ENCODE assay signal across 27 cellular contexts in the genomic region with DNA sequence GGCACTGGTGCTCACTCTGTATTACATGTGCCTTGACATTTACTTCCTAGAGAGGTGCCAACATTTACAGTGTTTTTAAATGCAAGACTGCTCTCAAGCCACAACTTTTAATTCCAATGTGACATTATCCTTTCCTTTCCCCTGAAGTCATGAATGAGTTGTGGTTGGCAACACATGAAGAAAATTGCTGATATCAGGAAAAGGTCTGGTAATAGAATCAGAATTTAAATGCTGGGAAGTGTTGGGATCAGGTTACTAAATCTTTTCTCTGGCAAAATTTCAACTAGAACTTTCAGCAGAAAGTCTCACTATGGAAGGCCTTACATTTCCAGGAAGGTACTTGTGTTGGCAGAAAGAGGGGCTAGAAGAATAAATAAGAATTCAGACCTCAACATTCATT. TPM values are rescaled to one million over a fixed set of nuclear protein-coding genes. Genes with fewer than 3 reads are reported as not detected.
A peak's percentile ranks its signal among the peaks of the same experiment; 100 is the strongest.
DNase-seq lines count a peak whose midpoint lies in the region; FAIRE-seq and TF ChIP-seq lines count a peak whose summit lies in the region.
"Had no signal": no experiment of that assay in that cellular context is flagged by ENCODE, and none has a peak within 500 bp of the region (broad histone marks: within the 10 kb centered on the region; RNA-seq: fewer than 3 reads in every experiment).

No MANE protein-coding gene starts in this region.

- H3K9me3 Mint-ChIP-seq in H9 (no peaks in the 10 kb centered on the region), astrocyte (ENCODE audit: unreplicated experiment) (no peaks in the 10 kb centered on the region), HFFc6 (no peaks in the 10 kb centered on the region)
- H3K9me3 Mint-ChIP-seq: activated CD4-positive, alpha-beta memory T cell treated with anti-CD3 and anti-CD28 coated beads, Interleukin-2, amount 10 ng/mL, durations not matched to agents 7 days and 5 days; CD14-positive monocyte; stimulated activated memory B cell treated with anti-CD40 and anti-IgM and Interleukin-4, amounts not matched to agents 10 μg/mL and 1 μg/mL and 100 μg/mL, for 72 hours had no signal

- H3K4me1 Mint-ChIP-seq in H9 (peaks cover 4 to 8% of the 10 kb centered on the region in 2 experiments), astrocyte (ENCODE audit: low read depth, unreplicated experiment) (peaks cover 8% of the 10 kb centered on the region), HFFc6 (ENCODE audit: low read depth) (no peaks in the 10 kb centered on the region)
- H3K4me1 Mint-ChIP-seq: activated CD4-positive, alpha-beta memory T cell treated with anti-CD3 and anti-CD28 coated beads, Interleukin-2, amount 10 ng/mL, durations not matched to agents 7 days and 5 days; stimulated activated memory B cell treated with anti-CD40 and anti-IgM and Interleukin-4, amounts not matched to agents 10 μg/mL and 1 μg/mL and 100 μg/mL, for 72 hours had no signal

- no peak overlapping the region for H2BK12ac ChIP-seq in H9 (ENCODE audit: insufficient read length, low read depth, low read length)

- H2AFZ ChIP-seq in ACC112 (ENCODE audit: low read length, unreplicated experiment) (no peak overlapping the region), H9 (ENCODE audit: low read length) (no peak overlapping the region), astrocyte (ENCODE audit: low read depth, low read length) (no peak overlapping the region)

- H3K23ac ChIP-seq in H9 (ENCODE audit: insufficient read length, low read depth, low read length), result no peak overlapping the region

- H2BK5ac ChIP-seq in H9 (ENCODE audit: insufficient read length, low read length), result no peak overlapping the region

- H3K27ac Mint-ChIP-seq in H9, result peak overlapping the region in 2 of 3 experiments; percentile 51 to 91; a peak in 3 of 7 replicates
- H3K27ac Mint-ChIP-seq in astrocyte (ENCODE audit: unreplicated experiment), result no peak overlapping the region
- H3K27ac Mint-ChIP-seq in HFFc6, result no peak overlapping the region
- H3K27ac Mint-ChIP-seq: activated CD4-positive, alpha-beta memory T cell treated with anti-CD3 and anti-CD28 coated beads, Interleukin-2, amount 10 ng/mL, durations not matched to agents 7 days and 5 days; CD14-positive monocyte; stimulated activated memory B cell treated with anti-CD40 and anti-IgM and Interleukin-4, amounts not matched to agents 10 μg/mL and 1 μg/mL and 100 μg/mL, for 72 hours had no signal

- H3K27me3 ChIP-seq in ACC112 (ENCODE audit: insufficient read depth, low read length) (no peaks in the 10 kb centered on the region), H9 (ENCODE audit: insufficient read depth, low read length) (no peaks in the 10 kb centered on the region), astrocyte (ENCODE audit: insufficient read depth, low read length) (no peaks in the 10 kb centered on the region)
- H3K27me3 ChIP-seq: cardiac muscle cell, gastrocnemius medialis, testis, vagina had no signal

- H3K9me3 ChIP-seq in H9 (ENCODE audit: control insufficient read depth, low read depth, low read length) (no peaks in the 10 kb centered on the region), astrocyte (ENCODE audit: insufficient read depth, low read depth, low read length) (no peaks in the 10 kb centered on the region)
- H3K9me3 ChIP-seq: gastrocnemius medialis, lower lobe of right lung, mucosa of descending colon, prostate gland, testis, vagina had no signal

- no peaks in the 10 kb centered on the region for H3K23me2 ChIP-seq in H9 (ENCODE audit: insufficient read length, low read depth, low read length, poor library complexity, severe bottlenecking)

- no peak overlapping the region for H2BK120ac ChIP-seq in H9 (ENCODE audit: low read depth, low read length, poor library complexity, severe bottlenecking)

- no peak overlapping the region for H4K8ac ChIP-seq in H9 (replicated peaks; ENCODE audit: insufficient read length, low read depth, low read length)

- H3K14ac ChIP-seq in H9 (ENCODE audit: insufficient read depth, low read length), result no peak overlapping the region

- H3K27ac ChIP-seq in ACC112 (ENCODE audit: low read depth, low read length) (0 out of 2 replicates have a peak overlapping the region, but pooled peaks have one; percentile 22), H9 (ENCODE audit: insufficient read length, low read depth, low read length) (no peak overlapping the region), astrocyte (ENCODE audit: low read depth, low read length) (no peak overlapping the region)
- H3K27ac ChIP-seq: cardiac muscle cell, gastrocnemius medialis, lower lobe of right lung, prostate gland, skin epidermis, testis, vagina had no signal

- H3T11ph ChIP-seq in H9 (ENCODE audit: low read length), result no peak overlapping the region

- no peak overlapping the region for H3K18ac ChIP-seq in H9 (ENCODE audit: insufficient read length, low read depth, low read length)

- no peak overlapping the region for H4K5ac ChIP-seq in H9 (ENCODE audit: insufficient read length, low read depth, low read length)

- H3K36me3 ChIP-seq in ACC112 (ENCODE audit: insufficient read depth, low read length) (no peaks in the 10 kb centered on the region), astrocyte (ENCODE audit: insufficient read depth, low read length) (no peaks in the 10 kb centered on the region)
- H3K36me3 ChIP-seq: cardiac muscle cell, gastrocnemius medialis, lower lobe of right lung, prostate gland, vagina had no signal

- TF ChIP-seq CTCF in H9 (conservative IDR thresholded peaks at IDR 0.05) (no peak), astrocyte (IDR thresholded peaks at IDR 0.05; ENCODE audit: insufficient read depth, low read depth, low read length) (no peak), fibroblast of pulmonary artery (IDR thresholded peaks at IDR 0.05; ENCODE audit: low read length, missing control alignments) (no peak), HFFc6 (IDR thresholded peaks at IDR 0.05) (no peak)

- H3K9ac ChIP-seq in H9 (ENCODE audit: extremely low read depth, insufficient read length, low read length), result no peak overlapping the region
- no peak overlapping the region for H3K9ac ChIP-seq in astrocyte (ENCODE audit: low read length)

- H3K4me3 Mint-ChIP-seq in H9, result no peak overlapping the region
- no peak overlapping the region for H3K4me3 Mint-ChIP-seq in astrocyte (ENCODE audit: unreplicated experiment)
- H3K4me3 Mint-ChIP-seq in HFFc6, result no peak overlapping the region
- H3K4me3 Mint-ChIP-seq: activated CD4-positive, alpha-beta memory T cell treated with anti-CD3 and anti-CD28 coated beads, Interleukin-2, amount 10 ng/mL, durations not matched to agents 7 days and 5 days; CD14-positive monocyte; stimulated activated memory B cell treated with anti-CD40 and anti-IgM and Interleukin-4, amounts not matched to agents 10 μg/mL and 1 μg/mL and 100 μg/mL, for 72 hours had no signal

- H3K4me2 ChIP-seq in H9 (ENCODE audit: insufficient read depth, insufficient read length, low read length), result no peak overlapping the region
- no peak overlapping the region for H3K4me2 ChIP-seq in astrocyte (ENCODE audit: low read length)

- H2BK15ac ChIP-seq in H9 (ENCODE audit: low read depth, low read length), result no peak overlapping the region

- FAIRE-seq in astrocyte (lab: Jason Lieb, UNC), result no peak
- FAIRE-seq: D721Med, HTR-8/SVneo, keratinocyte had no signal

- no peaks in the 10 kb centered on the region for H3K27me3 Mint-ChIP-seq in H9 (ENCODE audit: low read depth)
- H3K27me3 Mint-ChIP-seq in astrocyte (ENCODE audit: low read depth, unreplicated experiment), result no peaks in the 10 kb centered on the region
- no peaks in the 10 kb centered on the region for H3K27me3 Mint-ChIP-seq in HFFc6 (ENCODE audit: insufficient read depth)
- H3K27me3 Mint-ChIP-seq: stimulated activated memory B cell treated with anti-CD40 and anti-IgM and Interleukin-4, amounts not matched to agents 10 μg/mL and 1 μg/mL and 100 μg/mL, for 72 hours had no signal

- peaks cover 5% of the 10 kb centered on the region for H3K4me1 ChIP-seq in ACC112 (ENCODE audit: control insufficient read depth, insufficient read depth, low read length, unreplicated experiment)
- no peaks in the 10 kb centered on the region for H3K4me1 ChIP-seq in H9 (ENCODE audit: insufficient read depth, low read length)
- no peaks in the 10 kb centered on the region for H3K4me1 ChIP-seq in astrocyte (ENCODE audit: insufficient read depth, low read length)
- H3K4me1 ChIP-seq: gastrocnemius medialis, lower lobe of right lung, prostate gland, vagina had no signal

- H3K36me3 Mint-ChIP-seq in H9 (ENCODE audit: insufficient read depth in 1 of 3, low read depth in 3 of 3) (no peaks in the 10 kb centered on the region), astrocyte (ENCODE audit: low read depth, unreplicated experiment) (no peaks in the 10 kb centered on the region), HFFc6 (ENCODE audit: low read depth) (no peaks in the 10 kb centered on the region)
- H3K36me3 Mint-ChIP-seq: CD14-positive monocyte; stimulated activated memory B cell treated with anti-CD40 and anti-IgM and Interleukin-4, amounts not matched to agents 10 μg/mL and 1 μg/mL and 100 μg/mL, for 72 hours had no signal

- H2AK5ac ChIP-seq in H9 (ENCODE audit: insufficient read length, low read length), result no peak overlapping the region

- DNase-seq in H9 (no peak), astrocyte (ENCODE audit: low read depth) (peak; percentile 79), fibroblast of pulmonary artery (ENCODE audit: low read depth) (peak; percentile 41), NCI-H1694 (lab: John Stamatoyannopoulos, UW) (no peak), NK-92 (lab: John Stamatoyannopoulos, UW; ENCODE audit: unreplicated experiment) (no peak), HFFc6 (no peak), DMS114 treated with DMSO at 0.1 percent for 48 hours (lab: John Stamatoyannopoulos, UW; ENCODE audit: unreplicated experiment) (no peak)
- DNase-seq: activated CD4-positive, alpha-beta memory T cell treated with anti-CD3 and anti-CD28 coated beads, Interleukin-2, amount 10 ng/mL, durations not matched to agents 7 days and 5 days; activated effector memory CD4-positive, alpha-beta T cell treated with anti-CD3 and anti-CD28 coated beads, Interleukin-2, amount 50 U/mL, for 16 hours; gastrocnemius medialis; GF-D8; lower lobe of right lung; mucosa of descending colon; NCI-H1436; NCI-H510A treated with DMSO at 0.1 percent for 48 hours; stimulated activated CD4-positive, alpha-beta T cell treated with anti-CD3 and anti-CD28 coated beads, Interleukin-2, amount 100 ng/mL, for 24 hours; testis had no signal

- no peak overlapping the region for H4K91ac ChIP-seq in H9 (ENCODE audit: insufficient read length, low read depth, low read length)

- H3K56ac ChIP-seq in H9 (ENCODE audit: insufficient read length, low read depth, low read length), result no peak overlapping the region

- H4K20me1 ChIP-seq in H9 (ENCODE audit: control insufficient read depth, insufficient read depth, insufficient read length), result no peaks in the 10 kb centered on the region
- H4K20me1 ChIP-seq in astrocyte (ENCODE audit: insufficient read depth, low read length), result no peaks in the 10 kb centered on the region

- H3K79me2 ChIP-seq in ACC112 (ENCODE audit: control insufficient read depth, insufficient read depth, low read length, unreplicated experiment) (no peaks in the 10 kb centered on the region), H9 (ENCODE audit: insufficient read depth, low read length) (no peaks in the 10 kb centered on the region), astrocyte (ENCODE audit: insufficient read depth, low read length) (no peaks in the 10 kb centered on the region)

- no peak overlapping the region for H2BK20ac ChIP-seq in H9 (ENCODE audit: low read depth, low read length, poor library complexity, severe bottlenecking)

- H3K4ac ChIP-seq in H9 (ENCODE audit: low read depth, low read length), result no peak overlapping the region

- no peak overlapping the region for H3K4me3 ChIP-seq in ACC112 (ENCODE audit: low read depth, low read length)
- no peak overlapping the region for H3K4me3 ChIP-seq in astrocyte (ENCODE audit: insufficient read depth, low read depth, low read length)
- H3K4me3 ChIP-seq in fibroblast of pulmonary artery (replicated peaks; ENCODE audit: low read depth, low read length), result no peak overlapping the region
- H3K4me3 ChIP-seq: cardiac muscle cell, gastrocnemius medialis, lower lobe of right lung, mucosa of descending colon, prostate gland, skin epidermis, testis, vagina had no signal

- no peaks in the 10 kb centered on the region for H3K79me1 ChIP-seq in H9 (ENCODE audit: insufficient read depth, low read depth, low read length, poor library complexity, severe bottlenecking)

RNA-seq across cellular contexts. Expression of a gene that starts 10.6 kb away (rescaled TPM):
- total RNA-seq in H9 (2021), result 59.6 and 60.7 TPM in 2 replicates
- 43.8 and 46.9 TPM in 2 replicates for total RNA-seq in astrocyte
- 10 to 100 TPM; 46.6 to 66.3 (median 56.0) TPM for total RNA-seq in HFFc6 (2021; fragmentation: NEBNext Ultra II Directional; extraction: Animal tissue kit (Norgen Biotek cat#: 25700))

Comparison
In these comparisons a context has a peak if more than half of its experiments do, and no peak if none do; other contexts are left out.
1. DNase-seq: peak in astrocyte (single experiment) and fibroblast of pulmonary artery (single experiment); none in H9 (single experiment), NCI-H1694 (single experiment), NK-92 (single experiment), HFFc6 (single experiment) and DMS114 treated with DMSO at 0.1 percent for 48 hours (single experiment).
2. H3K27ac Mint-ChIP-seq: peak in H9 (2 of 3); none in astrocyte (single experiment) and HFFc6 (single experiment).